In the genomic region with DNA sequence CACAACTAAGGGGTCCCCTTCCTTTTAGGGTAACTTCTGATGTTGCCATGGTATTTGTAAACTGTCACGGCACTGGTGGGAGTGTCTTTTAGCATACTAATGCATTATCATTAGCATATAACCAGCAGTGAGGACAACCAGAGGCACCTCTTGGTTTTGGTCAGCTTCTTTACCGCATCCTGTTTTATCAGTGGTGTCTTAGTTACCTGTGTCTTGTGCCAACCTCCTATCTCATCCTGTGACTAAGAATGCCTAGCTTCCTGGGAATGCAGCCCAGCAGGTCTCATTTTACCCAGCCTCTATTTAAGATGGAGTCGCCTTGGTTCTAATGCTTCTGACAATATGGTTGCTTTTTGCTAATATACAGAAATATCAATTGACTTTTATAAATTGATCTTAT, we compare ENCODE assay signal across 13 cellular contexts.
"Had no signal": no experiment of that assay in that cellular context is flagged by ENCODE, and none has a peak within 500 bp of the region (broad histone marks: within the 10 kb centered on the region; RNA-seq: fewer than 3 reads in every experiment).

No MANE protein-coding gene starts in this region.

- ATAC-seq: esophagus mucosa; stimulated activated memory B cell treated with anti-CD40 and anti-IgM and Interleukin-4, amounts not matched to agents 10 μg/mL and 1 μg/mL and 100 μg/mL, for 72 hours had no signal

- H3K4me2 ChIP-seq: hepatocyte had no signal

- H3K4me1 ChIP-seq: transverse colon had no signal

- H3K9me3 ChIP-seq: adrenal gland, transverse colon had no signal

- DNase-seq: activated CD4-positive, alpha-beta T cell treated with anti-CD3 and anti-CD28 coated beads, Interleukin-2, amount 50 U/mL, for 1 hour; activated effector memory CD4-positive, alpha-beta T cell treated with Interleukin-2 at 50 U/mL for 16 hours; activated T-cell treated with anti-CD3 and anti-CD28 coated beads, Interleukin-2, amount 50 U/mL, for 1 hour; adrenal gland; dorsolateral prefrontal cortex; nucleus accumbens; retina; stimulated activated CD4-positive, alpha-beta T cell treated with anti-CD3 and anti-CD28 coated beads, Interleukin-12 subunit alpha, Interleukin-12 subunit beta, amount 100 ng/mL, for 4 hours; transverse colon had no signal

- H2AFZ ChIP-seq: hepatocyte had no signal

- H3K4me3 ChIP-seq: adrenal gland, dorsolateral prefrontal cortex, hepatocyte, transverse colon had no signal

- FAIRE-seq: TTC549 had no signal

- H3K27me3 ChIP-seq: adrenal gland, dorsolateral prefrontal cortex, hepatocyte, transverse colon had no signal

- H3K79me2 ChIP-seq: hepatocyte had no signal

- H3K27ac ChIP-seq: adrenal gland, dorsolateral prefrontal cortex, hepatocyte, transverse colon had no signal

- H3K36me3 ChIP-seq: adrenal gland, transverse colon had no signal
